16 cellular contexts compared by ENCODE assay signal in the genomic region with DNA sequence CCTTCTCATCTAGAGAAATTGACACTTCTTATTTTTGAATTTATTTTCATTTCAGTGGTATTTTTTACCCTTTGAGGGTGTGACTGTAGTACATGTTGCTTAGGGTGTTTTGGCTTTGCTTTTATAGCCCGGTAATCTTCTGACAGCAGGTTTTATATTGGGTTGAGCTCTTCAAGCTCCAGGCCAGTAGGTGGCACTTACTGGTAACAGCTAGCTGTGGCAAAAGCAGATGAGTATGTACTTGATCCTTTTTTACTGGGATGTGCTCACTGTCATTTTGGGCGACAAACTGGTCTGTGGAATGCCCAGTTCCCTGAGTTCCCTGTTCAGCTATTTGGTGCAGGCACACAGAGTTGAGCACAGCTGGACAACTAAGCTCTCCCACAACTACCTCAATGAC.
A peak's percentile ranks its signal among the peaks of the same experiment; 100 is the strongest.
DNase-seq lines count a peak whose midpoint lies in the region; ATAC-seq and TF ChIP-seq lines count a peak whose summit lies in the region.
"Had no signal": no experiment of that assay in that cellular context is flagged by ENCODE, and none has a peak within 500 bp of the region (broad histone marks: within the 10 kb centered on the region; RNA-seq: fewer than 3 reads in every experiment).

No MANE protein-coding gene starts in this region.

- intact Hi-C loops in cardiac septum (cut with DNase I) (no loop called here), posterior vena cava (cut with DNase I) (no loop called here)
- intact Hi-C loops in CD8-positive, alpha-beta T cell (cut with DNase I, micrococcal nuclease), result no loop called here

- H3K27me3 ChIP-seq in CD8-positive, alpha-beta T cell (ENCODE audit: insufficient read depth, low read length), result no peaks in the 10 kb centered on the region
- H3K27me3 ChIP-seq: gastrocnemius medialis, left lung, neutrophil had no signal

- H3K9me3 Mint-ChIP-seq in CD8-positive, alpha-beta T cell, result no peaks in the 10 kb centered on the region
- H3K9me3 Mint-ChIP-seq: activated CD4-positive, alpha-beta T cell treated with anti-CD3 and anti-CD28 coated beads, Interleukin-2, amount 10 ng/mL, durations not matched to agents 24 days and 14 days; activated naive CD4-positive, alpha-beta T cell treated with anti-CD3 and anti-CD28 coated beads, Interleukin-2, amount 50 U/mL, for 24 hours; stimulated activated effector memory CD8-positive, alpha-beta T cell treated with anti-CD3 and anti-CD28 coated beads, Interleukin-12 subunit alpha, Interleukin-12 subunit beta, amount 100 ng/mL, for 72 hours had no signal

- H3K4me3 Mint-ChIP-seq in CD8-positive, alpha-beta T cell, result no peak overlapping the region
- H3K4me3 Mint-ChIP-seq: activated CD4-positive, alpha-beta T cell treated with anti-CD3 and anti-CD28 coated beads, Interleukin-2, amount 10 ng/mL, durations not matched to agents 24 days and 14 days; activated naive CD4-positive, alpha-beta T cell treated with anti-CD3 and anti-CD28 coated beads, Interleukin-2, amount 50 U/mL, for 24 hours; stimulated activated effector memory CD8-positive, alpha-beta T cell treated with anti-CD3 and anti-CD28 coated beads, Interleukin-12 subunit alpha, Interleukin-12 subunit beta, amount 100 ng/mL, for 72 hours had no signal

- H3K27me3 Mint-ChIP-seq in CD8-positive, alpha-beta T cell (ENCODE audit: low read depth), result no peaks in the 10 kb centered on the region
- H3K27me3 Mint-ChIP-seq: activated CD4-positive, alpha-beta T cell treated with anti-CD3 and anti-CD28 coated beads, Interleukin-2, amount 10 ng/mL, durations not matched to agents 24 days and 14 days; activated naive CD4-positive, alpha-beta T cell treated with anti-CD3 and anti-CD28 coated beads, Interleukin-2, amount 50 U/mL, for 24 hours had no signal

- H3K4me1 ChIP-seq in CD8-positive, alpha-beta T cell (ENCODE audit: insufficient read depth, low read length), result peaks cover 3% of the 10 kb centered on the region
- H3K4me1 ChIP-seq: gastrocnemius medialis, left lung had no signal

- no peak for ATAC-seq in CD8-positive, alpha-beta T cell
- ATAC-seq: gastrocnemius medialis, left lung had no signal

- H3K27ac ChIP-seq in caudate nucleus (ENCODE audit: low read depth, low read length), result no peak overlapping the region
- H3K27ac ChIP-seq in CD8-positive, alpha-beta T cell (ENCODE audit: low read depth, low read length), result no peak overlapping the region
- H3K27ac ChIP-seq: gastrocnemius medialis, left lung, neutrophil had no signal

- H3K9me3 ChIP-seq in CD8-positive, alpha-beta T cell (ENCODE audit: low read length), result no peaks in the 10 kb centered on the region
- H3K9me3 ChIP-seq: gastrocnemius medialis, left lung, neutrophil had no signal

- H3K36me3 ChIP-seq in CD8-positive, alpha-beta T cell (ENCODE audit: insufficient read depth, low read length), result no peaks in the 10 kb centered on the region
- H3K36me3 ChIP-seq: gastrocnemius medialis, left lung, neutrophil had no signal

- DNase-seq in GM12865 (ENCODE audit: low read depth) (peak; percentile 9), LHCN-M2 (ENCODE audit: low read depth) (peak; percentile 5), UCSD-AML1 (lab: John Stamatoyannopoulos, UW; ENCODE audit: unreplicated experiment) (peak; percentile 2), medulla oblongata (ENCODE audit: extremely low spot score) (peak; percentile 12), cardiac septum (ENCODE audit: low spot score) (no peak), caudate nucleus (lab: John Stamatoyannopoulos, UW) (no peak), posterior vena cava (ENCODE audit: low spot score) (no peak)
- no peak for DNase-seq in CD8-positive, alpha-beta T cell
- DNase-seq: activated CD4-positive, alpha-beta T cell treated with anti-CD3 and anti-CD28 coated beads, Interleukin-2, amount 10 ng/mL, durations not matched to agents 24 days and 14 days; cortex of kidney; gastrocnemius medialis; left lung; NCI-H2107 had no signal

- no peak overlapping the region for H3K4me3 ChIP-seq in GM12865 (ENCODE audit: low read depth, low read length)
- no peak overlapping the region for H3K4me3 ChIP-seq in CD8-positive, alpha-beta T cell (ENCODE audit: low read depth, low read length)
- H3K4me3 ChIP-seq: gastrocnemius medialis, left lung had no signal

- CTCF ChIA-PET in CD8-positive, alpha-beta T cell (lab: Charles Lee), result interaction anchor here (0.6 kb wide), 2 partner anchors 16 to 202 kb away, joined by 3 read pairs; no protein-coding TSS in a partner anchor

- H3K4me1 Mint-ChIP-seq in CD8-positive, alpha-beta T cell (ENCODE audit: low read depth), result peaks cover 9% of the 10 kb centered on the region
- H3K4me1 Mint-ChIP-seq: activated CD4-positive, alpha-beta T cell treated with anti-CD3 and anti-CD28 coated beads, Interleukin-2, amount 10 ng/mL, durations not matched to agents 24 days and 14 days; stimulated activated effector memory CD8-positive, alpha-beta T cell treated with anti-CD3 and anti-CD28 coated beads, Interleukin-12 subunit alpha, Interleukin-12 subunit beta, amount 100 ng/mL, for 72 hours had no signal

- no peak for TF ChIP-seq CTCF in GM12865 (IDR thresholded peaks at IDR 0.05; ENCODE audit: insufficient read depth, low read depth, low read length, missing control alignments)
- no peak for TF ChIP-seq CTCF in CD8-positive, alpha-beta T cell (IDR thresholded peaks at IDR 0.05)

- POLR2A ChIA-PET in CD8-positive, alpha-beta T cell (lab: Charles Lee), result interaction anchor here (0.6 to 1.0 kb wide), 2 partner anchors 49 to 792 kb away, joined by 3 to 6 read pairs; no protein-coding TSS in a partner anchor

- no peak overlapping the region for H3K27ac Mint-ChIP-seq in CD8-positive, alpha-beta T cell
- H3K27ac Mint-ChIP-seq: activated CD4-positive, alpha-beta T cell treated with anti-CD3 and anti-CD28 coated beads, Interleukin-2, amount 10 ng/mL, durations not matched to agents 24 days and 14 days; activated naive CD4-positive, alpha-beta T cell treated with anti-CD3 and anti-CD28 coated beads, Interleukin-2, amount 50 U/mL, for 24 hours; stimulated activated effector memory CD8-positive, alpha-beta T cell treated with anti-CD3 and anti-CD28 coated beads, Interleukin-12 subunit alpha, Interleukin-12 subunit beta, amount 100 ng/mL, for 72 hours had no signal

- no peaks in the 10 kb centered on the region for H3K36me3 Mint-ChIP-seq in CD8-positive, alpha-beta T cell
- H3K36me3 Mint-ChIP-seq: activated naive CD4-positive, alpha-beta T cell treated with anti-CD3 and anti-CD28 coated beads, Interleukin-2, amount 50 U/mL, for 24 hours had no signal

Comparison
In these comparisons a context has a peak if more than half of its experiments do, and no peak if none do; other contexts are left out.
1. DNase-seq: peak in GM12865 (single experiment), LHCN-M2 (single experiment), UCSD-AML1 (single experiment) and medulla oblongata (single experiment); none in cardiac septum (single experiment), caudate nucleus (0 of 61), posterior vena cava (single experiment) and CD8-positive, alpha-beta T cell (0 of 7).